Comparison of ENCODE assay signal across 1 cellular context in genomic region chr1:151540021-151540981, GRCh38.
TF ChIP-seq lines count a peak whose summit lies in the region.

A gene with protein sequence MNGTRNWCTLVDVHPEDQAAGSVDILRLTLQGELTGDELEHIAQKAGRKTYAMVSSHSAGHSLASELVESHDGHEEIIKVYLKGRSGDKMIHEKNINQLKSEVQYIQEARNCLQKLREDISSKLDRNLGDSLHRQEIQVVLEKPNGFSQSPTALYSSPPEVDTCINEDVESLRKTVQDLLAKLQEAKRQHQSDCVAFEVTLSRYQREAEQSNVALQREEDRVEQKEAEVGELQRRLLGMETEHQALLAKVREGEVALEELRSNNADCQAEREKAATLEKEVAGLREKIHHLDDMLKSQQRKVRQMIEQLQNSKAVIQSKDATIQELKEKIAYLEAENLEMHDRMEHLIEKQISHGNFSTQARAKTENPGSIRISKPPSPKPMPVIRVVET (plus strand): TSS chr1:151540309. CDS start chr1:151540367, 58 bp downstream.

TF ChIP-seq in HepG2, 621 proteins besides CTCF, POLR2A, EP300 and RAD21 (continued from another document and continues in another):
- TF ChIP-seq, protein P1, sequence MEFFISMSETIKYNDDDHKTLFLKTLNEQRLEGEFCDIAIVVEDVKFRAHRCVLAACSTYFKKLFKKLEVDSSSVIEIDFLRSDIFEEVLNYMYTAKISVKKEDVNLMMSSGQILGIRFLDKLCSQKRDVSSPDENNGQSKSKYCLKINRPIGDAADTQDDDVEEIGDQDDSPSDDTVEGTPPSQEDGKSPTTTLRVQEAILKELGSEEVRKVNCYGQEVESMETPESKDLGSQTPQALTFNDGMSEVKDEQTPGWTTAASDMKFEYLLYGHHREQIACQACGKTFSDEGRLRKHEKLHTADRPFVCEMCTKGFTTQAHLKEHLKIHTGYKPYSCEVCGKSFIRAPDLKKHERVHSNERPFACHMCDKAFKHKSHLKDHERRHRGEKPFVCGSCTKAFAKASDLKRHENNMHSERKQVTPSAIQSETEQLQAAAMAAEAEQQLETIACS (CRISPR knock-in tag; IDR thresholded peaks at IDR 0.05) = peak; percentile 64
- TF ChIP-seq, protein P2, sequence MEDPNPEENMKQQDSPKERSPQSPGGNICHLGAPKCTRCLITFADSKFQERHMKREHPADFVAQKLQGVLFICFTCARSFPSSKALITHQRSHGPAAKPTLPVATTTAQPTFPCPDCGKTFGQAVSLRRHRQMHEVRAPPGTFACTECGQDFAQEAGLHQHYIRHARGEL (CRISPR knock-in tag; IDR thresholded peaks at IDR 0.05) = 0 out of 2 replicates have a peak, but pooled peaks have one; percentile 25
- TF ChIP-seq, protein P3, sequence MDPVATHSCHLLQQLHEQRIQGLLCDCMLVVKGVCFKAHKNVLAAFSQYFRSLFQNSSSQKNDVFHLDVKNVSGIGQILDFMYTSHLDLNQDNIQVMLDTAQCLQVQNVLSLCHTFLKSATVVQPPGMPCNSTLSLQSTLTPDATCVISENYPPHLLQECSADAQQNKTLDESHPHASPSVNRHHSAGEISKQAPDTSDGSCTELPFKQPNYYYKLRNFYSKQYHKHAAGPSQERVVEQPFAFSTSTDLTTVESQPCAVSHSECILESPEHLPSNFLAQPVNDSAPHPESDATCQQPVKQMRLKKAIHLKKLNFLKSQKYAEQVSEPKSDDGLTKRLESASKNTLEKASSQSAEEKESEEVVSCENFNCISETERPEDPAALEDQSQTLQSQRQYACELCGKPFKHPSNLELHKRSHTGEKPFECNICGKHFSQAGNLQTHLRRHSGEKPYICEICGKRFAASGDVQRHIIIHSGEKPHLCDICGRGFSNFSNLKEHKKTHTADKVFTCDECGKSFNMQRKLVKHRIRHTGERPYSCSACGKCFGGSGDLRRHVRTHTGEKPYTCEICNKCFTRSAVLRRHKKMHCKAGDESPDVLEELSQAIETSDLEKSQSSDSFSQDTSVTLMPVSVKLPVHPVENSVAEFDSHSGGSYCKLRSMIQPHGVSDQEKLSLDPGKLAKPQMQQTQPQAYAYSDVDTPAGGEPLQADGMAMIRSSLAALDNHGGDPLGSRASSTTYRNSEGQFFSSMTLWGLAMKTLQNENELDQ (CRISPR knock-in tag; IDR thresholded peaks at IDR 0.05; ENCODE audit: borderline replicate concordance) = no peak
- TF ChIP-seq FIP1L1 (IDR thresholded peaks at IDR 0.05; ENCODE audit: borderline replicate concordance, insufficient read depth, low read depth, low read length) (no peak), SP5 (CRISPR knock-in tag; IDR thresholded peaks at IDR 0.05; ENCODE audit: borderline replicate concordance, low read depth) (peak; percentile 70), PAX8 (CRISPR knock-in tag; IDR thresholded peaks at IDR 0.05; ENCODE audit: borderline replicate concordance) (0 out of 2 replicates have a peak, but pooled peaks have one; percentile 41), ATM (IDR thresholded peaks at IDR 0.05; ENCODE audit: borderline replicate concordance) (no peak), HNRNPLL (IDR thresholded peaks at IDR 0.05; ENCODE audit: low read depth, low read length, poor library complexity, severe bottlenecking) (peak; percentile 67), ZNF547 (CRISPR knock-in tag; IDR thresholded peaks at IDR 0.05) (peak; percentile 67; the same call in 1 of the 2 replicates), SMYD3 (CRISPR knock-in tag; IDR thresholded peaks at IDR 0.05) (peak; percentile 79; the same call in 1 of the 2 replicates), SETDB1 (CRISPR knock-in tag; IDR thresholded peaks at IDR 0.05; ENCODE audit: borderline replicate concordance) (no peak), ZNF256 (CRISPR knock-in tag; conservative IDR thresholded peaks at IDR 0.05) (no peak), ZSCAN12 (CRISPR knock-in tag; IDR thresholded peaks at IDR 0.05) (no peak), RFX5 (IDR thresholded peaks at IDR 0.05; ENCODE audit: low read depth, low read length) (0 out of 2 replicates have a peak, but pooled peaks have one; percentile 22), ZBTB25 (CRISPR knock-in tag; IDR thresholded peaks at IDR 0.05) (no peak), FOXC1 (CRISPR knock-in tag; IDR thresholded peaks at IDR 0.05; ENCODE audit: borderline replicate concordance) (peak; percentile 80; the same call in 1 of the 2 replicates), ELF3 (CRISPR knock-in tag; IDR thresholded peaks at IDR 0.05) (peak; percentile 46; the same call in 1 of the 2 replicates), HOXD1 (CRISPR knock-in tag; IDR thresholded peaks at IDR 0.05) (peak; percentile 64; the same call in 1 of the 2 replicates), PCBP2 (optimal IDR thresholded peaks at IDR 0.05; ENCODE audit: low read depth, low read length, poor library complexity, severe bottlenecking) (no peak), ZFP1 (CRISPR knock-in tag; IDR thresholded peaks at IDR 0.05) (no peak), ZNF337 (CRISPR knock-in tag; IDR thresholded peaks at IDR 0.05; ENCODE audit: borderline replicate concordance, low read depth) (peak; percentile 80; the same call in 1 of the 2 replicates), HMGA1 (CRISPR knock-in tag; conservative IDR thresholded peaks at IDR 0.05) (no peak), ZNF367 (CRISPR knock-in tag; IDR thresholded peaks at IDR 0.05; ENCODE audit: borderline replicate concordance) (no peak; the same call in 1 of the 2 replicates), PAWR (CRISPR knock-in tag; IDR thresholded peaks at IDR 0.05; ENCODE audit: borderline replicate concordance) (no peak), ZNF580 (CRISPR knock-in tag; IDR thresholded peaks at IDR 0.05; ENCODE audit: borderline replicate concordance, low read depth) (no peak), MED13 (CRISPR knock-in tag; IDR thresholded peaks at IDR 0.05) (no peak), NFRKB (IDR thresholded peaks at IDR 0.05) (no peak), ZNF160 (CRISPR knock-in tag; IDR thresholded peaks at IDR 0.05) (peak; percentile 68; the same call in 1 of the 2 replicates), NFKB2 (CRISPR knock-in tag; IDR thresholded peaks at IDR 0.05; ENCODE audit: borderline replicate concordance) (peak; percentile 75; the same call in 1 of the 2 replicates), PTBP1 (IDR thresholded peaks at IDR 0.05; ENCODE audit: low read depth, low read length, poor library complexity, severe bottlenecking) (no peak), TFAP4 (IDR thresholded peaks at IDR 0.05; ENCODE audit: borderline replicate concordance, low read depth) (peak; percentile 54), NR3C1 (CRISPR knock-in tag; IDR thresholded peaks at IDR 0.05) (no peak), IRF9 (CRISPR knock-in tag; IDR thresholded peaks at IDR 0.05; ENCODE audit: borderline replicate concordance) (peak; percentile 80; the same call in 1 of the 2 replicates)
- TF ChIP-seq, protein P4, sequence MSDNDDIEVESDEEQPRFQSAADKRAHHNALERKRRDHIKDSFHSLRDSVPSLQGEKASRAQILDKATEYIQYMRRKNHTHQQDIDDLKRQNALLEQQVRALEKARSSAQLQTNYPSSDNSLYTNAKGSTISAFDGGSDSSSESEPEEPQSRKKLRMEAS (IDR thresholded peaks at IDR 0.05) = peak; percentile 67; the same call in 1 of the 2 replicates
- TF ChIP-seq, protein P5, sequence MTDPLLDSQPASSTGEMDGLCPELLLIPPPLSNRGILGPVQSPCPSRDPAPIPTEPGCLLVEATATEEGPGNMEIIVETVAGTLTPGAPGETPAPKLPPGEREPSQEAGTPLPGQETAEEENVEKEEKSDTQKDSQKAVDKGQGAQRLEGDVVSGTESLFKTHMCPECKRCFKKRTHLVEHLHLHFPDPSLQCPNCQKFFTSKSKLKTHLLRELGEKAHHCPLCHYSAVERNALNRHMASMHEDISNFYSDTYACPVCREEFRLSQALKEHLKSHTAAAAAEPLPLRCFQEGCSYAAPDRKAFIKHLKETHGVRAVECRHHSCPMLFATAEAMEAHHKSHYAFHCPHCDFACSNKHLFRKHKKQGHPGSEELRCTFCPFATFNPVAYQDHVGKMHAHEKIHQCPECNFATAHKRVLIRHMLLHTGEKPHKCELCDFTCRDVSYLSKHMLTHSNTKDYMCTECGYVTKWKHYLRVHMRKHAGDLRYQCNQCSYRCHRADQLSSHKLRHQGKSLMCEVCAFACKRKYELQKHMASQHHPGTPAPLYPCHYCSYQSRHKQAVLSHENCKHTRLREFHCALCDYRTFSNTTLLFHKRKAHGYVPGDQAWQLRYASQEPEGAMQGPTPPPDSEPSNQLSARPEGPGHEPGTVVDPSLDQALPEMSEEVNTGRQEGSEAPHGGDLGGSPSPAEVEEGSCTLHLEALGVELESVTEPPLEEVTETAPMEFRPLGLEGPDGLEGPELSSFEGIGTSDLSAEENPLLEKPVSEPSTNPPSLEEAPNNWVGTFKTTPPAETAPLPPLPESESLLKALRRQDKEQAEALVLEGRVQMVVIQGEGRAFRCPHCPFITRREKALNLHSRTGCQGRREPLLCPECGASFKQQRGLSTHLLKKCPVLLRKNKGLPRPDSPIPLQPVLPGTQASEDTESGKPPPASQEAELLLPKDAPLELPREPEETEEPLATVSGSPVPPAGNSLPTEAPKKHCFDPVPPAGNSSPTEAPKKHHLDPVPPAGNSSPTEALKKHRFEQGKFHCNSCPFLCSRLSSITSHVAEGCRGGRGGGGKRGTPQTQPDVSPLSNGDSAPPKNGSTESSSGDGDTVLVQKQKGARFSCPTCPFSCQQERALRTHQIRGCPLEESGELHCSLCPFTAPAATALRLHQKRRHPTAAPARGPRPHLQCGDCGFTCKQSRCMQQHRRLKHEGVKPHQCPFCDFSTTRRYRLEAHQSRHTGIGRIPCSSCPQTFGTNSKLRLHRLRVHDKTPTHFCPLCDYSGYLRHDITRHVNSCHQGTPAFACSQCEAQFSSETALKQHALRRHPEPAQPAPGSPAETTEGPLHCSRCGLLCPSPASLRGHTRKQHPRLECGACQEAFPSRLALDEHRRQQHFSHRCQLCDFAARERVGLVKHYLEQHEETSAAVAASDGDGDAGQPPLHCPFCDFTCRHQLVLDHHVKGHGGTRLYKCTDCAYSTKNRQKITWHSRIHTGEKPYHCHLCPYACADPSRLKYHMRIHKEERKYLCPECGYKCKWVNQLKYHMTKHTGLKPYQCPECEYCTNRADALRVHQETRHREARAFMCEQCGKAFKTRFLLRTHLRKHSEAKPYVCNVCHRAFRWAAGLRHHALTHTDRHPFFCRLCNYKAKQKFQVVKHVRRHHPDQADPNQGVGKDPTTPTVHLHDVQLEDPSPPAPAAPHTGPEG (CRISPR knock-in tag; IDR thresholded peaks at IDR 0.05) = peak; percentile 44; the same call in 1 of the 2 replicates
- TF ChIP-seq, protein P6, sequence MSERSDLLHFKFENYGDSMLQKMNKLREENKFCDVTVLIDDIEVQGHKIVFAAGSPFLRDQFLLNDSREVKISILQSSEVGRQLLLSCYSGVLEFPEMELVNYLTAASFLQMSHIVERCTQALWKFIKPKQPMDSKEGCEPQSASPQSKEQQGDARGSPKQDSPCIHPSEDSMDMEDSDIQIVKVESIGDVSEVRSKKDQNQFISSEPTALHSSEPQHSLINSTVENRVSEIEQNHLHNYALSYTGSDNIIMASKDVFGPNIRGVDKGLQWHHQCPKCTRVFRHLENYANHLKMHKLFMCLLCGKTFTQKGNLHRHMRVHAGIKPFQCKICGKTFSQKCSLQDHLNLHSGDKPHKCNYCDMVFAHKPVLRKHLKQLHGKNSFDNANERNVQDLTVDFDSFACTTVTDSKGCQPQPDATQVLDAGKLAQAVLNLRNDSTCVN (CRISPR knock-in tag; IDR thresholded peaks at IDR 0.05; ENCODE audit: borderline replicate concordance) = no peak
- TF ChIP-seq, protein P7, sequence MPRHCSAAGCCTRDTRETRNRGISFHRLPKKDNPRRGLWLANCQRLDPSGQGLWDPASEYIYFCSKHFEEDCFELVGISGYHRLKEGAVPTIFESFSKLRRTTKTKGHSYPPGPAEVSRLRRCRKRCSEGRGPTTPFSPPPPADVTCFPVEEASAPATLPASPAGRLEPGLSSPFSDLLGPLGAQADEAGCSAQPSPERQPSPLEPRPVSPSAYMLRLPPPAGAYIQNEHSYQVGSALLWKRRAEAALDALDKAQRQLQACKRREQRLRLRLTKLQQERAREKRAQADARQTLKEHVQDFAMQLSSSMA (CRISPR knock-in tag; IDR thresholded peaks at IDR 0.05) = peak; percentile 35; the same call in 1 of the 2 replicates
- TF ChIP-seq, protein P8, sequence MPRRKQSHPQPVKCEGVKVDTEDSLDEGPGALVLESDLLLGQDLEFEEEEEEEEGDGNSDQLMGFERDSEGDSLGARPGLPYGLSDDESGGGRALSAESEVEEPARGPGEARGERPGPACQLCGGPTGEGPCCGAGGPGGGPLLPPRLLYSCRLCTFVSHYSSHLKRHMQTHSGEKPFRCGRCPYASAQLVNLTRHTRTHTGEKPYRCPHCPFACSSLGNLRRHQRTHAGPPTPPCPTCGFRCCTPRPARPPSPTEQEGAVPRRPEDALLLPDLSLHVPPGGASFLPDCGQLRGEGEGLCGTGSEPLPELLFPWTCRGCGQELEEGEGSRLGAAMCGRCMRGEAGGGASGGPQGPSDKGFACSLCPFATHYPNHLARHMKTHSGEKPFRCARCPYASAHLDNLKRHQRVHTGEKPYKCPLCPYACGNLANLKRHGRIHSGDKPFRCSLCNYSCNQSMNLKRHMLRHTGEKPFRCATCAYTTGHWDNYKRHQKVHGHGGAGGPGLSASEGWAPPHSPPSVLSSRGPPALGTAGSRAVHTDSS (CRISPR knock-in tag; conservative IDR thresholded peaks at IDR 0.05) = no peak
- TF ChIP-seq, protein P9, sequence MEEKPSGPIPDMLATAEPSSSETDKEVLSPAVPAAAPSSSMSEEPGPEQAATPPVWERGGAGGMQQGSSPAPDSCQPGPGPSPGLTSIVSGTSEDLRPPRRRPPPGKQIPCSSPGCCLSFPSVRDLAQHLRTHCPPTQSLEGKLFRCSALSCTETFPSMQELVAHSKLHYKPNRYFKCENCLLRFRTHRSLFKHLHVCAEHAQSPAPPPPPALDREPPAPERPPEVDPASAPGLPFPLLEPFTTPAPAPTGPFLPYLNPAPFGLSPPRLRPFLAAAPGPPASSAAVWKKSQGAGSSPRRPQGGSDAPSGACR (CRISPR knock-in tag; IDR thresholded peaks at IDR 0.05) = 0 out of 2 replicates have a peak, but pooled peaks have one; percentile 38
